In the genomic region with DNA sequence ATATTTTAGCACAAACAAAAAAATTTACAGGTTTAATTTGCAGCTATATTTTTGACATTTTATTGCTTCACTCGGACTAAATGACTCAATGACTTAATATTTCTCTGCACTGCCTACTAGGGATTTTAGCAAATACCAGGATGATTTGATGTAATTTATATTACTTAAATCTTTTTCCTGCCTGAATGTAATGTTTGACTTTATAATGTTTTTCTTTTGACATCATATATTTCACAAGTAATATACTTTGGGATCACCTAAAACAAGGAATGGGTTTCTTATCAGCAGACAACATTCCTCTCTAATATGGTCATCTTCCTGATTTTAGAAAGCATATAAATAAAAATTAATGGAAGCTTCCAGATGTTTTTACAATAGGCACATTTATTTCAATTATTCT, we compare ENCODE assay signal across 23 cellular contexts.
A peak's percentile ranks its signal among the peaks of the same experiment; 100 is the strongest.
DNase-seq lines count a peak whose midpoint lies in the region; ATAC-seq, FAIRE-seq and TF ChIP-seq lines count a peak whose summit lies in the region.
"Had no signal": no experiment of that assay in that cellular context is flagged by ENCODE, and none has a peak within 500 bp of the region (broad histone marks: within the 10 kb centered on the region; RNA-seq: fewer than 3 reads in every experiment).

No MANE protein-coding gene starts in this region.

- peak; percentile 78 for ATAC-seq in IMR-90 (ENCODE audit: low read depth)
- ATAC-seq in esophagus mucosa, result no peak
- ATAC-seq: heart left ventricle, right cardiac atrium, Right ventricle myocardium inferior had no signal

- H4K5ac ChIP-seq in IMR-90 (ENCODE audit: low read depth, low read length), result no peak overlapping the region

- no peak overlapping the region for H3K14ac ChIP-seq in IMR-90 (replicated peaks; ENCODE audit: low read depth, low read length)

- peak overlapping the region; percentile 51 for H3K27ac Mint-ChIP-seq in chondrocyte (ENCODE audit: unreplicated experiment)
- H3K27ac Mint-ChIP-seq: activated CD4-positive, alpha-beta memory T cell treated with anti-CD3 and anti-CD28 coated beads, Interleukin-2, amount 10 ng/mL, durations not matched to agents 7 days and 5 days; activated T-helper 1 cell treated with anti-CD3 and anti-CD28 coated beads, Interleukin-12 subunit alpha, Interleukin-12 subunit beta, Interleukin-2, Interleukin-4 antibody, amounts not matched to agents 30 ng/mL and 10 ng/mL and 1 ng/mL, durations not matched to agents 14 hours and 24 hours and 36 hours; neural progenitor cell; T-helper 1 cell treated with Interleukin-12 subunit alpha and Interleukin-12 subunit beta and Interleukin-4 antibody, amounts not matched to agents 30 μg/mL and 1 μg/mL, for 36 hours had no signal

- H3K4me1 ChIP-seq in IMR-90 (ENCODE audit: control insufficient read depth, insufficient read depth, low read length), result peaks cover 2% of the 10 kb centered on the region
- H3K4me1 ChIP-seq: BLaER1, neural progenitor cell, vagina had no signal

- intact Hi-C loops in IMR-90 (cut with micrococcal nuclease), result no loop called here

- H3K9me1 ChIP-seq in IMR-90 (ENCODE audit: insufficient read depth, low read length), result no peaks in the 10 kb centered on the region; the same call in 1 of the 2 replicates

- H3K27me3 ChIP-seq in IMR-90 (ENCODE audit: control insufficient read depth, insufficient read depth, low read length), result no peaks in the 10 kb centered on the region
- H3K27me3 ChIP-seq: BLaER1, heart left ventricle, neural progenitor cell, vagina had no signal

- CTCF ChIA-PET in IMR-90 (lab: Yijun Ruan, JAX), result no interaction called here

- FAIRE-seq in frontal cortex (lab: Jason Lieb, UNC), result no peak
- FAIRE-seq: endometrium had no signal

- H3K79me1 ChIP-seq in IMR-90 (ENCODE audit: low read depth in 1 of 2, low read length in 2 of 2), result peaks cover 3% of the 10 kb centered on the region in 2 experiments; a peak in 2 of 4 replicates

- peak; percentile 33 for DNase-seq in AG10803 (ENCODE audit: low read depth)
- peak; percentile 86 for DNase-seq in IMR-90
- DNase-seq in chondrocyte (ENCODE audit: low spot score), result no peak
- DNase-seq in lung microvascular endothelial cell (ENCODE audit: low read depth in 2 of 2), result peak; percentile 1 to 38
- DNase-seq in activated effector memory CD4-positive, alpha-beta T cell treated with anti-CD3 and anti-CD28 coated beads, Interleukin-2, amount 50 U/mL, for 16 hours, result no peak
- no peak for DNase-seq in frontal cortex (ENCODE audit: low spot score in 2 of 2)
- no peak for DNase-seq in occipital lobe (lab: John Stamatoyannopoulos, UW)
- DNase-seq: activated CD4-positive, alpha-beta memory T cell treated with anti-CD3 and anti-CD28 coated beads, Interleukin-2, amount 10 ng/mL, durations not matched to agents 7 days and 5 days; heart left ventricle; KBM-7; NCI-H1105 treated with DMSO at 0.1 percent for 48 hours; NK-92 treated with Interleukin-12 subunit alpha and Interleukin-12 subunit beta, amount 100 ng/mL, for 24 hours; right cardiac atrium; stimulated activated CD4-positive, alpha-beta T cell treated with anti-CD3 and anti-CD28 coated beads, Interleukin-1b, Interleukin-23, amount 100 ng/mL, for 48 hours had no signal

- H3K36me3 ChIP-seq in IMR-90 (ENCODE audit: control insufficient read depth, insufficient read depth, low read length), result no peaks in the 10 kb centered on the region
- H3K36me3 ChIP-seq: heart left ventricle, neural progenitor cell, vagina had no signal

- TF ChIP-seq RAD21 in IMR-90 (IDR thresholded peaks at IDR 0.05; ENCODE audit: low read length), result no peak

- no peak overlapping the region for H2AK9ac ChIP-seq in IMR-90 (replicated peaks; ENCODE audit: low read depth, low read length, poor library complexity)

- dilution Hi-C loops in IMR-90 (cut with HindIII; ENCODE audit: low sequenced_read_pairs, unreplicated experiment), result no loop called here

- TF ChIP-seq CTCF in AG10803 (conservative IDR thresholded peaks at IDR 0.05; ENCODE audit: low read length) (no peak), IMR-90 (conservative IDR thresholded peaks at IDR 0.05; ENCODE audit: low read depth, low read length) (no peak), chondrocyte (IDR thresholded peaks at IDR 0.05) (no peak)

- no peak overlapping the region for H3K9ac ChIP-seq in IMR-90 (ENCODE audit: low read depth, low read length)
- H3K9ac ChIP-seq: BLaER1, neural progenitor cell had no signal

- H3K9me3 Mint-ChIP-seq in chondrocyte (ENCODE audit: low read depth), result peaks cover 2% of the 10 kb centered on the region
- H3K9me3 Mint-ChIP-seq: activated CD4-positive, alpha-beta memory T cell treated with anti-CD3 and anti-CD28 coated beads, Interleukin-2, amount 10 ng/mL, durations not matched to agents 7 days and 5 days; activated T-helper 1 cell treated with anti-CD3 and anti-CD28 coated beads, Interleukin-12 subunit alpha, Interleukin-12 subunit beta, Interleukin-2, Interleukin-4 antibody, amounts not matched to agents 30 ng/mL and 10 ng/mL and 1 ng/mL, durations not matched to agents 14 hours and 24 hours and 36 hours; neural progenitor cell; T-helper 1 cell treated with Interleukin-12 subunit alpha and Interleukin-12 subunit beta and Interleukin-4 antibody, amounts not matched to agents 30 μg/mL and 1 μg/mL, for 36 hours had no signal

- H4K20me1 ChIP-seq in IMR-90 (ENCODE audit: insufficient read depth, low read length), result no peaks in the 10 kb centered on the region

- H3K4me1 Mint-ChIP-seq in chondrocyte (ENCODE audit: low read depth), result peaks cover 20% of the 10 kb centered on the region
- H3K4me1 Mint-ChIP-seq: activated CD4-positive, alpha-beta memory T cell treated with anti-CD3 and anti-CD28 coated beads, Interleukin-2, amount 10 ng/mL, durations not matched to agents 7 days and 5 days; neural progenitor cell had no signal

- no TSS peak for BruUV-seq in IMR-90 (replicated peaks; lab: Mats Ljungman, UMichigan)

- H3K27ac ChIP-seq in IMR-90 (ENCODE audit: insufficient read depth, low read length), result no peak overlapping the region
- H3K27ac ChIP-seq: BLaER1, heart left ventricle, neural progenitor cell, vagina had no signal

- H3K4me3 ChIP-seq in AG10803 (ENCODE audit: low read length) (no peak overlapping the region), IMR-90 (ENCODE audit: insufficient read depth, low read depth, low read length) (no peak overlapping the region)
- H3K4me3 ChIP-seq: BLaER1, heart left ventricle, neural progenitor cell, vagina had no signal

- POLR2A ChIA-PET in IMR-90 (lab: Charles Lee; ENCODE audit: unreplicated experiment), result interaction anchor here (0.6 kb wide), 1 partner anchor 671 kb away, joined by 4 read pairs; no protein-coding TSS in a partner anchor

- in situ Hi-C loops in IMR-90 (cut with MboI; ENCODE audit: low sequenced_read_pairs), result no loop called here

- H3K4ac ChIP-seq in IMR-90 (ENCODE audit: low read depth, low read length), result no peak overlapping the region

- TF ChIP-seq POLR2A in IMR-90 (IDR thresholded peaks at IDR 0.05; ENCODE audit: low read depth, low read length), result no peak

- H2BK120ac ChIP-seq in IMR-90 (ENCODE audit: low read depth, low read length), result no peak overlapping the region

- no CpG with 5 or more reads among the region's 1 CpG for WGBS in IMR-90 (ENCODE audit: extremely low coverage in 2 of 2, insufficient read length in 1 of 2), 2 experiments

- no peaks in the 10 kb centered on the region for H3K9me3 ChIP-seq in IMR-90 (ENCODE audit: control insufficient read depth, insufficient read depth, low read length)
- H3K9me3 ChIP-seq: BLaER1, vagina had no signal

- no peak overlapping the region for H3K56ac ChIP-seq in IMR-90 (ENCODE audit: extremely low read depth, insufficient read depth, low read length)

- no peak overlapping the region for H2AK5ac ChIP-seq in IMR-90 (ENCODE audit: low read depth, low read length)

- peaks cover 2% of the 10 kb centered on the region for H3K36me3 Mint-ChIP-seq in chondrocyte (ENCODE audit: low read depth)
- H3K36me3 Mint-ChIP-seq: neural progenitor cell had no signal

- no peak overlapping the region for H3K4me3 Mint-ChIP-seq in chondrocyte (ENCODE audit: unreplicated experiment)
- H3K4me3 Mint-ChIP-seq: activated CD4-positive, alpha-beta memory T cell treated with anti-CD3 and anti-CD28 coated beads, Interleukin-2, amount 10 ng/mL, durations not matched to agents 7 days and 5 days; activated T-helper 1 cell treated with anti-CD3 and anti-CD28 coated beads, Interleukin-12 subunit alpha, Interleukin-12 subunit beta, Interleukin-2, Interleukin-4 antibody, amounts not matched to agents 30 ng/mL and 10 ng/mL and 1 ng/mL, durations not matched to agents 14 hours and 24 hours and 36 hours; mesothelial cell of epicardium; neural progenitor cell; T-helper 1 cell treated with Interleukin-12 subunit alpha and Interleukin-12 subunit beta and Interleukin-4 antibody, amounts not matched to agents 30 μg/mL and 1 μg/mL, for 36 hours had no signal

- H2BK5ac ChIP-seq in IMR-90 (ENCODE audit: low read depth, low read length, poor library complexity, severe bottlenecking), result peak overlapping the region; percentile 3

- H3K18ac ChIP-seq in IMR-90 (ENCODE audit: low read depth, low read length), result no peak overlapping the region

- H2AFZ ChIP-seq in IMR-90 (replicated peaks; ENCODE audit: low read length, poor library complexity), result no peak overlapping the region
- H2AFZ ChIP-seq: neural progenitor cell had no signal

- H4K8ac ChIP-seq in IMR-90 (ENCODE audit: low read depth in 2 of 2, low read length in 2 of 2), result no peak overlapping the region

- no peaks in the 10 kb centered on the region for H3K27me3 Mint-ChIP-seq in chondrocyte (ENCODE audit: low read depth)
- H3K27me3 Mint-ChIP-seq: activated CD4-positive, alpha-beta memory T cell treated with anti-CD3 and anti-CD28 coated beads, Interleukin-2, amount 10 ng/mL, durations not matched to agents 7 days and 5 days had no signal

- no peak overlapping the region for H3K4me2 ChIP-seq in IMR-90 (ENCODE audit: low read depth, low read length)
- H3K4me2 ChIP-seq: BLaER1, neural progenitor cell had no signal

- no peak overlapping the region for H4K91ac ChIP-seq in IMR-90 (ENCODE audit: insufficient read depth, low read depth, low read length)

- H3K23ac ChIP-seq in IMR-90 (ENCODE audit: low read depth, low read length), result no peak overlapping the region

- H2BK15ac ChIP-seq in IMR-90 (ENCODE audit: low read depth, low read length), result no peak overlapping the region

- H2BK20ac ChIP-seq in IMR-90 (ENCODE audit: low read depth, low read length), result no peak overlapping the region

TF ChIP-seq in IMR-90, 13 proteins besides CTCF, POLR2A, EP300 and RAD21:
- peak; percentile 80 for TF ChIP-seq CEBPB (IDR thresholded peaks at IDR 0.05; ENCODE audit: low read depth, low read length)
- no peak for TF ChIP-seq BHLHE40 (IDR thresholded peaks at IDR 0.05; ENCODE audit: low read depth, low read length)

Comparison
In these comparisons a context has a peak if more than half of its experiments do, and no peak if none do; other contexts are left out.
1. DNase-seq: peak in AG10803 (single experiment), IMR-90 (single experiment) and lung microvascular endothelial cell (2 of 2); none in chondrocyte (single experiment), activated effector memory CD4-positive, alpha-beta T cell treated with anti-CD3 and anti-CD28 coated beads, Interleukin-2, amount 50 U/mL, for 16 hours (single experiment), frontal cortex (0 of 2) and occipital lobe (single experiment).